In genomic region chr3:34995771-34996430, GRCh38 we compare ENCODE assay signal across 29 cellular contexts.
DNase-seq lines count a peak whose midpoint lies in the region; ATAC-seq and TF ChIP-seq lines count a peak whose summit lies in the region.
"Had no signal": no experiment of that assay in that cellular context is flagged by ENCODE, and none has a peak within 500 bp of the region (broad histone marks: within the 10 kb centered on the region; RNA-seq: fewer than 3 reads in every experiment).

No MANE protein-coding gene starts in this region.

- no peak for DNase-seq in DND-41
- DNase-seq in LHCN-M2 (ENCODE audit: low read depth): peak; percentile 23
- DNase-seq in adipocyte (ENCODE audit: low read depth): peak; percentile 58
- peak; percentile 5 for DNase-seq in foreskin keratinocyte
- DNase-seq in central memory CD4-positive, alpha-beta T cell: no peak
- DNase-seq in retina: no peak
- DNase-seq: Caco-2; CD8-positive, alpha-beta T cell; EL; GDM1; GM23248; HFFc6; Karpas-422; NCI-H1105 treated with DMSO at 0.1 percent for 48 hours; NCI-H146; NCI-H1930; NCI-H2107; NCI-H446; NCI-H524 treated with DMSO at 0.1 percent for 48 hours; NCI-H774; NK-92 treated with Interleukin-12 subunit alpha and Interleukin-12 subunit beta, amount 100 ng/mL, for 24 hours; PC-9; T-helper 17 cell had no signal

- peak overlapping the region; percentile 80 for H3K27ac ChIP-seq in DND-41 (ENCODE audit: low read length)
- H3K27ac ChIP-seq in foreskin keratinocyte: no peak overlapping the region
- H3K27ac ChIP-seq: C4-2B, GM23248, HL-60, PC-9, SJSA1 had no signal

- H3K9ac ChIP-seq in DND-41 (ENCODE audit: low read depth, low read length) (peak overlapping the region; percentile 38), adipocyte (ENCODE audit: low read length) (no peak overlapping the region)
- H3K9ac ChIP-seq: GM23248 had no signal

- H2AFZ ChIP-seq in DND-41 (ENCODE audit: low read depth, low read length): peak overlapping the region; percentile 41
- H2AFZ ChIP-seq: GM23248, PC-9 had no signal

- no peaks in the 10 kb centered on the region for H3K79me2 ChIP-seq in DND-41 (ENCODE audit: insufficient read depth, low read length)

- ATAC-seq in DND-41 (ENCODE audit: insufficient read depth, low read depth): peak; percentile 77
- ATAC-seq in foreskin keratinocyte: no peak
- no peak for ATAC-seq in GM18868 (IDR thresholded peaks at IDR 0.05; ENCODE audit: unreplicated experiment)
- ATAC-seq: CD8-positive, alpha-beta T cell; Right ventricle myocardium inferior; T-helper 17 cell had no signal

- H3K4me3 ChIP-seq in DND-41 (ENCODE audit: low read depth in 1 of 2, low read length in 2 of 2) (peak overlapping the region in 1 of 2 experiments; percentile 44; a peak in 2 of 4 replicates), adipocyte (ENCODE audit: low read length) (no peak overlapping the region)
- H3K4me3 ChIP-seq: GM23248, HAP-1, PC-9, SJSA1 had no signal

- H3K27me3 ChIP-seq in DND-41 (ENCODE audit: insufficient read depth, low read length, poor library complexity) (no peaks in the 10 kb centered on the region), adipocyte (replicated peaks; ENCODE audit: control insufficient read depth, insufficient read depth, low read length) (no peaks in the 10 kb centered on the region), foreskin keratinocyte (no peaks in the 10 kb centered on the region)
- H3K27me3 ChIP-seq: SJSA1 had no signal

- H3K4me2 ChIP-seq in DND-41 (ENCODE audit: insufficient read depth, low read length): peak overlapping the region; percentile 60
- H3K4me2 ChIP-seq: PC-9 had no signal

- TF ChIP-seq CTCF in DND-41 (IDR thresholded peaks at IDR 0.05; ENCODE audit: borderline replicate concordance, extremely low read depth, low read length, poor library complexity, severe bottlenecking): no peak
- TF ChIP-seq CTCF in foreskin keratinocyte (conservative IDR thresholded peaks at IDR 0.05): no peak

- H3K36me3 ChIP-seq in DND-41 (ENCODE audit: insufficient read depth, low read length) (no peaks in the 10 kb centered on the region), adipocyte (ENCODE audit: control insufficient read depth, insufficient read depth, low read length, severe bottlenecking) (no peaks in the 10 kb centered on the region)
- H3K36me3 ChIP-seq: HAP-1, SJSA1 had no signal

- H4K20me1 ChIP-seq in DND-41 (ENCODE audit: insufficient read depth, low read length): no peaks in the 10 kb centered on the region

- H3K9me3 ChIP-seq in DND-41 (ENCODE audit: insufficient read depth, low read length, severe bottlenecking) (no peaks in the 10 kb centered on the region), adipocyte (ENCODE audit: control insufficient read depth, low read length) (no peaks in the 10 kb centered on the region)
- H3K9me3 ChIP-seq: Caco-2, HAP-1, SJSA1 had no signal

- peaks cover 62% of the 10 kb centered on the region for H3K4me1 ChIP-seq in DND-41 (ENCODE audit: insufficient read depth, low read length)
- no peaks in the 10 kb centered on the region for H3K4me1 ChIP-seq in adipocyte (ENCODE audit: control insufficient read depth, insufficient read depth, low read length)
- H3K4me1 ChIP-seq in foreskin keratinocyte: no peaks in the 10 kb centered on the region
- H3K4me1 ChIP-seq: Caco-2, HAP-1, SJSA1 had no signal

Comparison
In these comparisons a context has a peak if more than half of its experiments do, and no peak if none do; other contexts are left out.
1. DNase-seq: peak in LHCN-M2 (single experiment), adipocyte (single experiment) and foreskin keratinocyte (2 of 2); none in DND-41 (single experiment), central memory CD4-positive, alpha-beta T cell (single experiment) and retina (single experiment).